ENCODE assay signal across 16 cellular contexts in genomic region chr1:115300087-115300856, GRCh38. TPM values are rescaled to one million over a fixed set of nuclear protein-coding genes. Genes with fewer than 3 reads are reported as not detected.
DNase-seq lines count a peak whose midpoint lies in the region; ATAC-seq, FAIRE-seq and TF ChIP-seq lines count a peak whose summit lies in the region.
"Had no signal": no experiment of that assay in that cellular context is flagged by ENCODE, and none has a peak within 500 bp of the region (broad histone marks: within the 10 kb centered on the region; RNA-seq: fewer than 3 reads in every experiment).

No MANE protein-coding gene starts in this region.

- H3K79me2 ChIP-seq in SK-N-SH (ENCODE audit: insufficient read depth) (peaks cover 74% of the 10 kb centered on the region), hepatocyte (no peaks in the 10 kb centered on the region)

- H3K9ac ChIP-seq in SK-N-SH = peak overlapping the region; percentile 31; the same call in 1 of the 2 replicates

- CTCF ChIA-PET in SK-N-SH (lab: Yijun Ruan, JAX) = no interaction called here
- CTCF ChIA-PET in CD8-positive, alpha-beta memory T cell (lab: Charles Lee) = no interaction called here

- no peak overlapping the region for H3K27ac Mint-ChIP-seq in CD8-positive, alpha-beta memory T cell
- H3K27ac Mint-ChIP-seq: naive B cell had no signal

- H4K20me1 ChIP-seq in SK-N-SH (ENCODE audit: insufficient read depth) (no peaks in the 10 kb centered on the region), hepatocyte (ENCODE audit: insufficient read depth, poor library complexity, severe bottlenecking) (no peaks in the 10 kb centered on the region)

- no peak for ATAC-seq in omental fat pad (ENCODE audit: low FRiP score)
- ATAC-seq: activated T-cell treated with anti-CD3 and anti-CD28 coated beads, Interleukin-2, amount 50 U/mL, for 4 hours had no signal

- H3K4me3 Mint-ChIP-seq in CD8-positive, alpha-beta memory T cell = no peak overlapping the region
- H3K4me3 Mint-ChIP-seq: activated T-cell treated with anti-CD3 and anti-CD28 coated beads, Interleukin-2, amount 50 U/mL, for 4 hours; naive B cell had no signal

- H3K27ac ChIP-seq in SK-N-SH (ENCODE audit: low read depth in 2 of 2, low read length in 1 of 2) (peak overlapping the region; percentile 89 to 93), hepatocyte (peak overlapping the region; percentile 77), right atrium auricular region (no peak overlapping the region)
- no peak overlapping the region for H3K27ac ChIP-seq in CD8-positive, alpha-beta memory T cell (ENCODE audit: low read depth, low read length)
- H3K27ac ChIP-seq: vagina had no signal

- peaks cover 0 to 3% (median 0%) of the 10 kb centered on the region in 3 donors for H3K36me3 Mint-ChIP-seq in CD8-positive, alpha-beta memory T cell
- H3K36me3 Mint-ChIP-seq: naive B cell had no signal

- H3K27me3 Mint-ChIP-seq in CD8-positive, alpha-beta memory T cell = peaks cover 3 to 12% of the 10 kb centered on the region in 2 donors

- peaks cover 0 to 1% (median 0%) of the 10 kb centered on the region in 5 donors for H3K9me3 Mint-ChIP-seq in CD8-positive, alpha-beta memory T cell
- H3K9me3 Mint-ChIP-seq: activated T-cell treated with anti-CD3 and anti-CD28 coated beads, Interleukin-2, amount 50 U/mL, for 4 hours had no signal

- peaks cover 21 to 39% of the 10 kb centered on the region in 2 experiments for H3K4me1 ChIP-seq in SK-N-SH (ENCODE audit: control insufficient read depth in 1 of 2, insufficient read depth in 2 of 2, low read depth in 1 of 2, low read length in 1 of 2)
- peaks cover 29% of the 10 kb centered on the region for H3K4me1 ChIP-seq in hepatocyte (ENCODE audit: insufficient read depth)
- H3K4me1 ChIP-seq in right atrium auricular region = peaks cover 0 to 23% of the 10 kb centered on the region in 2 donors
- no peaks in the 10 kb centered on the region for H3K4me1 ChIP-seq in CD8-positive, alpha-beta memory T cell (ENCODE audit: insufficient read depth, low read length)

- TF ChIP-seq RAD21 in SK-N-SH (IDR thresholded peaks at IDR 0.05; ENCODE audit: low read length) = no peak

- no peak overlapping the region for H3K4me3 ChIP-seq in SK-N-SH (ENCODE audit: low read depth in 2 of 2, low read length in 1 of 2)
- no peak overlapping the region for H3K4me3 ChIP-seq in hepatocyte
- no peak overlapping the region for H3K4me3 ChIP-seq in right atrium auricular region
- no peak overlapping the region for H3K4me3 ChIP-seq in CD8-positive, alpha-beta memory T cell (ENCODE audit: low read length)
- H3K4me3 ChIP-seq: vagina had no signal

- no peaks in the 10 kb centered on the region for H3K9me2 ChIP-seq in SK-N-SH
- no peaks in the 10 kb centered on the region for H3K9me2 ChIP-seq in hepatocyte (replicated peaks; ENCODE audit: insufficient read depth)

- TF ChIP-seq CTCF in SK-N-SH (IDR thresholded peaks at IDR 0.05) = no peak
- TF ChIP-seq CTCF in hepatocyte (IDR thresholded peaks at IDR 0.05; ENCODE audit: poor library complexity) = no peak
- TF ChIP-seq CTCF in right atrium auricular region (IDR thresholded peaks at IDR 0.05) = no peak
- TF ChIP-seq CTCF in omental fat pad (IDR thresholded peaks at IDR 0.05) = no peak

- peak overlapping the region; percentile 70 for H3K4me2 ChIP-seq in SK-N-SH
- no peak overlapping the region for H3K4me2 ChIP-seq in hepatocyte

- TF ChIP-seq EP300 in SK-N-SH (IDR thresholded peaks at IDR 0.05; ENCODE audit: borderline replicate concordance in 1 of 2, low read depth in 1 of 2, low read length in 1 of 2) = peak in 1 of 2 experiments; percentile 51; a peak in 3 of 4 replicates

- H2AFZ ChIP-seq in SK-N-SH (ENCODE audit: low read depth) (peak overlapping the region; percentile 41; the same call in 1 of the 2 replicates), hepatocyte (no peak overlapping the region)

- H3K36me3 ChIP-seq in SK-N-SH (replicated peaks in 1 of 2; ENCODE audit: control insufficient read depth in 1 of 2, insufficient read depth in 2 of 2, low read length in 1 of 2) (peaks cover 2 to 6% of the 10 kb centered on the region in 2 experiments), hepatocyte (replicated peaks; ENCODE audit: insufficient read depth, low read depth) (no peaks in the 10 kb centered on the region), right atrium auricular region (no peaks in the 10 kb centered on the region)
- H3K36me3 ChIP-seq in CD8-positive, alpha-beta memory T cell (ENCODE audit: insufficient read depth, low read length) = no peaks in the 10 kb centered on the region
- H3K36me3 ChIP-seq: vagina had no signal

- POLR2A ChIA-PET in SK-N-SH (lab: Yijun Ruan, JAX) = no interaction called here
- POLR2A ChIA-PET in CD8-positive, alpha-beta memory T cell (lab: Charles Lee) = no interaction called here

- no peak for FAIRE-seq in HTR-8/SVneo (lab: Jason Lieb, UNC)
- FAIRE-seq: G401.6 had no signal

- 40% methylated on average over 8 of the region's 8 CpGs for WGBS in SK-N-SH (ENCODE audit: low lambda C conversion rate)
- 49% methylated on average over 8 of the region's 8 CpGs for WGBS in hepatocyte (ENCODE audit: low lambda C conversion rate, missing lambda C conversion rate)

- peaks cover 38% of the 10 kb centered on the region for H3F3A ChIP-seq in SK-N-SH (replicated peaks; ENCODE audit: insufficient read depth)

- H3K4me1 Mint-ChIP-seq in CD8-positive, alpha-beta memory T cell = no peaks in the 10 kb centered on the region
- H3K4me1 Mint-ChIP-seq: naive B cell had no signal

- H3K27me3 ChIP-seq in SK-N-SH (ENCODE audit: insufficient read depth) (no peaks in the 10 kb centered on the region), hepatocyte (no peaks in the 10 kb centered on the region), right atrium auricular region (no peaks in the 10 kb centered on the region)
- H3K27me3 ChIP-seq in CD8-positive, alpha-beta memory T cell (ENCODE audit: insufficient read depth, low read length, poor library complexity, severe bottlenecking) = no peaks in the 10 kb centered on the region
- H3K27me3 ChIP-seq: vagina had no signal

- DNase-seq in DMS53 (lab: John Stamatoyannopoulos, UW) = peak; percentile 55
- DNase-seq in HTR-8/SVneo (ENCODE audit: insufficient read length, low spot score) = peak; percentile 38
- no peak for DNase-seq in SK-N-SH
- peak; percentile 35 for DNase-seq in hepatocyte (ENCODE audit: low spot score)
- DNase-seq in stimulated activated CD4-positive, alpha-beta T cell treated with anti-CD3 and anti-CD28 coated beads, Interleukin-2, amount 100 ng/mL, for 48 hours = no peak
- no peak for DNase-seq in right atrium auricular region (ENCODE audit: low spot score)
- DNase-seq in omental fat pad (ENCODE audit: low spot score) = no peak
- DNase-seq in CD8-positive, alpha-beta memory T cell = no peak
- DNase-seq: activated T-cell treated with anti-CD3 and anti-CD28 coated beads, Interleukin-2, amount 50 U/mL, for 4 hours; aorta; naive B cell; NCI-H2029 treated with DMSO at 0.1 percent for 48 hours; RPMI8226; stimulated activated CD4-positive, alpha-beta T cell treated with anti-CD3 and anti-CD28 coated beads, Interleukin-12 subunit alpha, Interleukin-12 subunit beta, amount 100 ng/mL, for 4 hours had no signal

- no peaks in the 10 kb centered on the region for H3K9me3 ChIP-seq in SK-N-SH
- no peaks in the 10 kb centered on the region for H3K9me3 ChIP-seq in hepatocyte (ENCODE audit: low read depth)
- no peaks in the 10 kb centered on the region for H3K9me3 ChIP-seq in right atrium auricular region
- H3K9me3 ChIP-seq in CD8-positive, alpha-beta memory T cell (ENCODE audit: low read length) = no peaks in the 10 kb centered on the region
- H3K9me3 ChIP-seq: vagina had no signal

TF ChIP-seq in SK-N-SH, 30 proteins besides CTCF, POLR2A, EP300 and RAD21 (continues in another document):
- TF ChIP-seq TAF1 (IDR thresholded peaks at IDR 0.05; ENCODE audit: borderline replicate concordance, low read depth, low read length) (no peak), ELF1 (IDR thresholded peaks at IDR 0.05) (no peak), RFX5 (IDR thresholded peaks at IDR 0.05; ENCODE audit: low read length) (no peak), FOXM1 (IDR thresholded peaks at IDR 0.05; ENCODE audit: low read depth) (no peak), SMC3 (IDR thresholded peaks at IDR 0.05; ENCODE audit: low read depth, low read length) (no peak), REST (IDR thresholded peaks at IDR 0.05; ENCODE audit: low read depth, low read length) (no peak), EZH2phosphoT487 (IDR thresholded peaks at IDR 0.05; ENCODE audit: borderline replicate concordance, low read depth) (no peak), NFIC (IDR thresholded peaks at IDR 0.05; ENCODE audit: borderline replicate concordance) (peak; percentile 28; the same call in 1 of the 2 replicates), FOXJ3 (CRISPR knock-in tag; IDR thresholded peaks at IDR 0.05) (no peak)

RNA-seq across cellular contexts. Expression of gene NGF, which starts 37.8 kb away (rescaled TPM):
- polyA plus RNA-seq in SK-N-SH (2012; rRNA removed) (53.7 and 75.8 TPM in 2 replicates), hepatocyte (0.60 and 2.6 TPM in 2 replicates)
- polyA plus RNA-seq in SK-N-SH (2012; cell fraction: cytosol; rRNA removed) = 44.0 and 44.5 TPM in 2 replicates
- 46.9 and 53.1 TPM in 2 replicates for polyA plus RNA-seq in SK-N-SH (2012; cell fraction: nucleus; rRNA removed)
- total RNA-seq in hepatocyte (0.37 and 0.64 TPM in 2 replicates), right atrium auricular region (10 to 100 TPM in 1 of 2 donors, 1 to 10 TPM in 1; 5.1 to 12.0 TPM), omental fat pad (10 to 100 TPM in 2 of 4 donors, 1 to 10 TPM in 2; 2.3 to 19.2 (median 10.2) TPM)
- total RNA-seq in CD8-positive, alpha-beta memory T cell = not detected
- polyA plus RNA-seq in CD8-positive, alpha-beta memory T cell = not detected
- total RNA-seq: activated T-cell treated with anti-CD3 and anti-CD28 coated beads, Interleukin-2, amount 50 U/mL, for 4 hours had no signal

Comparison
In these comparisons a context has a peak if more than half of its experiments do, and no peak if none do; other contexts are left out.
1. DNase-seq: peak in DMS53 (single experiment), HTR-8/SVneo (single experiment) and hepatocyte (single experiment); none in SK-N-SH (single experiment), stimulated activated CD4-positive, alpha-beta T cell treated with anti-CD3 and anti-CD28 coated beads, Interleukin-2, amount 100 ng/mL, for 48 hours (0 of 2), right atrium auricular region (single experiment), omental fat pad (single experiment) and CD8-positive, alpha-beta memory T cell (0 of 5).
2. H3K27ac ChIP-seq: peak in SK-N-SH (2 of 2) and hepatocyte (single experiment); none in right atrium auricular region (0 of 2) and CD8-positive, alpha-beta memory T cell (single experiment).